In genomic region chr16:22206847-22207714, GRCh38 we compare ENCODE assay signal across 8 cellular contexts. TPM values are rescaled to one million over a fixed set of nuclear protein-coding genes. Genes with fewer than 3 reads are reported as not detected.
A peak's percentile ranks its signal among the peaks of the same experiment; 100 is the strongest.
DNase-seq lines count a peak whose midpoint lies in the region; ATAC-seq and TF ChIP-seq lines count a peak whose summit lies in the region.

No MANE protein-coding gene starts in this region.

- peak overlapping the region; percentile 95 for H3K4me3 Mint-ChIP-seq in nephron progenitor cell

- intact Hi-C loops in Panc1 (cut with micrococcal nuclease; ENCODE audit: unreplicated experiment) = no loop called here

- TF ChIP-seq CTCF in AG04449 (IDR thresholded peaks at IDR 0.05; ENCODE audit: insufficient read depth, low read length, missing control alignments) (no peak), Panc1 (IDR thresholded peaks at IDR 0.05) (no peak), fibroblast of pulmonary artery (IDR thresholded peaks at IDR 0.05; ENCODE audit: low read length, missing control alignments) (no peak), nephron progenitor cell (IDR thresholded peaks at IDR 0.05) (no peak)

- BruUV-seq in Panc1 (replicated peaks; lab: Mats Ljungman, UMichigan) = no TSS peak

- H3K27me3 Mint-ChIP-seq in nephron progenitor cell (ENCODE audit: low read depth, poor library complexity) = peaks cover 9% of the 10 kb centered on the region

- DNase-seq in AG04449 (ENCODE audit: low read depth, low spot score) = no peak
- no peak for DNase-seq in Panc1 (ENCODE audit: low read depth, low spot score)
- peak; percentile 55 for DNase-seq in activated T-helper 9 cell treated with anti-CD3 and anti-CD28 coated beads, Interleukin-2, amount 50 U/mL, for 16 hours (ENCODE audit: low read depth)
- DNase-seq in fibroblast of pulmonary artery (ENCODE audit: low read depth) = peak; percentile 83
- peak; percentile 44 for DNase-seq in nephron progenitor cell
- DNase-seq in superior temporal gyrus (ENCODE audit: extremely low spot score) = peak; percentile 48

- peaks cover 11% of the 10 kb centered on the region for H3K9me3 Mint-ChIP-seq in nephron progenitor cell

- peak overlapping the region; percentile 34 for H3K27ac Mint-ChIP-seq in nephron progenitor cell

- H3K4me1 Mint-ChIP-seq in nephron progenitor cell = peaks cover 15% of the 10 kb centered on the region

- POLR2A ChIA-PET in AG04449 (lab: Yijun Ruan, JAX) (interaction anchor here (0.6 to 1.1 kb wide), 2 partner anchors 9 to 54 kb away, joined by 3 to 5 read pairs; no protein-coding TSS in a partner anchor), Panc1 (lab: Charles Lee) (interaction anchor here (0.6 kb wide), 1 partner anchor 16 kb away, joined by 5 read pairs; no protein-coding TSS in a partner anchor)

- peaks cover 17% of the 10 kb centered on the region for H3K4me1 ChIP-seq in Panc1 (ENCODE audit: control insufficient read depth, insufficient read depth, low read length)

- no peaks in the 10 kb centered on the region for H3K27me3 ChIP-seq in Panc1 (ENCODE audit: control insufficient read depth, insufficient read depth, low read length)

- ATAC-seq in GM19023 (IDR thresholded peaks at IDR 0.05; ENCODE audit: unreplicated experiment) = peak; percentile 55
- ATAC-seq in HG03457 (IDR thresholded peaks at IDR 0.05; ENCODE audit: unreplicated experiment) = peak; percentile 30
- peak; percentile 37 for ATAC-seq in Panc1

- in situ Hi-C loops in Panc1 (cut with HindIII; ENCODE audit: low pct_unique_long_range_greater_than_20kb, low sequenced_read_pairs) = no loop called here

- peak overlapping the region; percentile 60 for H3K27ac ChIP-seq in Panc1 (ENCODE audit: low read length)

- CTCF ChIA-PET in AG04449 (lab: Yijun Ruan, JAX) = interaction anchor here (0.8 to 9.4 kb wide), 11 partner anchors 8 to 92 kb away, joined by 3 to 110 read pairs (median 5); partner anchors contain the start of gene POLR3E
- CTCF ChIA-PET in Panc1 (lab: Charles Lee) = no interaction called here

- H3K4me3 ChIP-seq in AG04449 (ENCODE audit: low read depth, low read length) (peak overlapping the region; percentile 81), Panc1 (ENCODE audit: low read depth in 2 of 2, low read length in 2 of 2) (peak overlapping the region; percentile 70 to 89), fibroblast of pulmonary artery (replicated peaks; ENCODE audit: low read depth, low read length) (peak overlapping the region; percentile 85)

- H3K9me3 ChIP-seq in Panc1 (ENCODE audit: control insufficient read depth, insufficient read depth, low read depth, low read length) = no peaks in the 10 kb centered on the region

- no peaks in the 10 kb centered on the region; the same call in 1 of the 2 replicates for H3K36me3 ChIP-seq in Panc1 (ENCODE audit: control insufficient read depth, insufficient read depth, low read length)

- H3K36me3 Mint-ChIP-seq in nephron progenitor cell (ENCODE audit: low read depth) = peaks cover 27% of the 10 kb centered on the region

RNA-seq across cellular contexts. Expression of gene EEF2K, which starts 1.0 kb away (rescaled TPM):
- total RNA-seq in Panc1 (2021; ENCODE audit: unreplicated experiment) = 15.0 TPM
- polyA plus RNA-seq in Panc1 (2012; ENCODE audit: insufficient read length) = 9.8 TPM

RNA-seq across cellular contexts. Expression of gene SDR42E2, which starts 44.8 kb away (rescaled TPM):
- total RNA-seq in Panc1 (2021; ENCODE audit: unreplicated experiment) = 0.05 TPM
- polyA plus RNA-seq in Panc1 (2012; ENCODE audit: insufficient read length) = not detected

Comparison
In these comparisons a context has a peak if more than half of its experiments do, and no peak if none do; other contexts are left out.
1. DNase-seq: peak in activated T-helper 9 cell treated with anti-CD3 and anti-CD28 coated beads, Interleukin-2, amount 50 U/mL, for 16 hours (single experiment), fibroblast of pulmonary artery (single experiment), nephron progenitor cell (single experiment) and superior temporal gyrus (single experiment); none in AG04449 (single experiment) and Panc1 (single experiment).
2. Peak in every context shown above with its lines, with median percentiles within 50 percentile points of each other: H3K4me3 ChIP-seq and ATAC-seq.